In the genomic region with DNA sequence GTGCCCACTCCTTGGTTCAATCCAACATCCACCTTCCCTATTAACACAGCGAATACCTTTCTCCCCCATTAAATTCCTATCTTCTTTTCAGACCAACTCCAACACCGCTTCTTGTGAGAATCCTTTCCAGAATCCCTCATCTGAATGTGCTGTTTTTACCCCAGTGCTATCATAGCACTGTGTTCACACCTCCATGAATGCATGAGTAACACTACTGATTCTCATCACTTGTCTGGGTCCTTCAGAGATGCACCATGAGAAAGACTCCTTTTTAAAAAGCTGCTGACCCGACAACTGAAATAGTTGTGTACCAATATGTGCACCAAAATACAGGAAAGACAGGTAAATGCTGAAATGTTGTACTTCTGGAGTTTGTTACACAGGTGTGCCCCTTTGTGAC, we compare ENCODE assay signal across 22 cellular contexts. TPM values are rescaled to one million over a fixed set of nuclear protein-coding genes. Genes with fewer than 3 reads are reported as not detected.
DNase-seq lines count a peak whose midpoint lies in the region; ATAC-seq lines count a peak whose summit lies in the region.
"Had no signal": no experiment of that assay in that cellular context is flagged by ENCODE, and none has a peak within 500 bp of the region (broad histone marks: within the 10 kb centered on the region; RNA-seq: fewer than 3 reads in every experiment).

No MANE protein-coding gene starts in this region.

- no peak overlapping the region for H3K4me3 ChIP-seq in CD8-positive, alpha-beta memory T cell (ENCODE audit: low read length)
- H3K4me3 ChIP-seq: adrenal gland, lung had no signal

- POLR2A ChIA-PET in activated CD4-positive, alpha-beta memory T cell treated with anti-CD3 and anti-CD28 coated beads for 36 hours (lab: Charles Lee): interaction anchor here (0.8 to 1.9 kb wide), 4 partner anchors 10 to 19 kb away, joined by 3 to 5 read pairs (median 4); no protein-coding TSS in a partner anchor
- POLR2A ChIA-PET in activated CD4-positive, alpha-beta memory T cell treated with anti-CD3 and anti-CD28 coated beads, Interleukin-2, amount 10 ng/mL, durations not matched to agents 7 days and 5 days (lab: Charles Lee): interaction anchor here (0.9 to 1.7 kb wide), 4 partner anchors 15 to 59 kb away, joined by 3 to 6 read pairs (median 4); no protein-coding TSS in a partner anchor
- POLR2A ChIA-PET in CD8-positive, alpha-beta memory T cell (lab: Charles Lee): interaction anchor here (0.6 to 0.9 kb wide), 2 partner anchors 17 to 48 kb away, joined by 3 to 5 read pairs; no protein-coding TSS in a partner anchor

- no peak overlapping the region for H3K27ac ChIP-seq in CD8-positive, alpha-beta memory T cell (ENCODE audit: low read depth, low read length)
- H3K27ac ChIP-seq: adrenal gland, epithelial cell of prostate had no signal

- no peak overlapping the region for H3K4me3 Mint-ChIP-seq in activated CD4-positive, alpha-beta memory T cell treated with anti-CD3 and anti-CD28 coated beads for 36 hours
- no peak overlapping the region for H3K4me3 Mint-ChIP-seq in activated CD4-positive, alpha-beta memory T cell treated with anti-CD3 and anti-CD28 coated beads, Interleukin-2, amount 10 ng/mL, durations not matched to agents 7 days and 5 days
- peak overlapping the region in 6 of 7 donors; percentile 10 to 65 (median 48) for H3K4me3 Mint-ChIP-seq in CD8-positive, alpha-beta memory T cell
- peak overlapping the region; percentile 11 for H3K4me3 Mint-ChIP-seq in activated naive CD8-positive, alpha-beta T cell treated with anti-CD3 and anti-CD28 coated beads for 36 hours
- peak overlapping the region; percentile 4 for H3K4me3 Mint-ChIP-seq in stimulated activated effector memory CD8-positive, alpha-beta T cell treated with anti-CD3 and anti-CD28 coated beads, Interleukin-12 subunit alpha, Interleukin-12 subunit beta, amount 100 ng/mL, for 72 hours
- H3K4me3 Mint-ChIP-seq: brain, H9 had no signal

- no peaks in the 10 kb centered on the region for H3K9me3 ChIP-seq in CD8-positive, alpha-beta memory T cell (ENCODE audit: low read length)
- H3K9me3 ChIP-seq: adrenal gland had no signal

- peaks cover 5% of the 10 kb centered on the region for H3K36me3 Mint-ChIP-seq in activated CD4-positive, alpha-beta memory T cell treated with anti-CD3 and anti-CD28 coated beads for 36 hours
- H3K36me3 Mint-ChIP-seq in activated CD4-positive, alpha-beta memory T cell treated with anti-CD3 and anti-CD28 coated beads, Interleukin-2, amount 10 ng/mL, durations not matched to agents 7 days and 5 days (ENCODE audit: low read depth): peaks cover 52% of the 10 kb centered on the region
- peaks cover 0 to 53% (median 20%) of the 10 kb centered on the region in 3 donors for H3K36me3 Mint-ChIP-seq in CD8-positive, alpha-beta memory T cell
- peaks cover 25% of the 10 kb centered on the region for H3K36me3 Mint-ChIP-seq in activated naive CD8-positive, alpha-beta T cell treated with anti-CD3 and anti-CD28 coated beads for 36 hours
- H3K36me3 Mint-ChIP-seq in stimulated activated effector memory CD8-positive, alpha-beta T cell treated with anti-CD3 and anti-CD28 coated beads, Interleukin-12 subunit alpha, Interleukin-12 subunit beta, amount 100 ng/mL, for 72 hours: peaks cover 12% of the 10 kb centered on the region
- H3K36me3 Mint-ChIP-seq: brain had no signal

- intact Hi-C loops in activated CD4-positive, alpha-beta memory T cell treated with anti-CD3 and anti-CD28 coated beads for 36 hours (cut with micrococcal nuclease): loop anchor here (2.0 kb wide), 2 partner anchors 15 to 19 kb away; no protein-coding TSS in a partner anchor

- CTCF ChIA-PET in activated CD4-positive, alpha-beta memory T cell treated with anti-CD3 and anti-CD28 coated beads for 36 hours (lab: Charles Lee): interaction anchor here (1.0 to 2.3 kb wide), 2 partner anchors 18 to 63 kb away, joined by 5 to 11 read pairs; no protein-coding TSS in a partner anchor
- CTCF ChIA-PET in activated CD4-positive, alpha-beta memory T cell treated with anti-CD3 and anti-CD28 coated beads, Interleukin-2, amount 10 ng/mL, durations not matched to agents 7 days and 5 days (lab: Charles Lee): interaction anchor here (1.1 kb wide), 1 partner anchor 63 kb away, joined by 3 read pairs; no protein-coding TSS in a partner anchor
- CTCF ChIA-PET in CD8-positive, alpha-beta memory T cell (lab: Charles Lee): interaction anchor here (0.7 to 1.6 kb wide), 5 partner anchors 12 to 63 kb away, joined by 3 to 5 read pairs (median 3); no protein-coding TSS in a partner anchor

- H3K27ac Mint-ChIP-seq in activated CD4-positive, alpha-beta memory T cell treated with anti-CD3 and anti-CD28 coated beads for 36 hours: peak overlapping the region; percentile 43
- no peak overlapping the region for H3K27ac Mint-ChIP-seq in activated CD4-positive, alpha-beta memory T cell treated with anti-CD3 and anti-CD28 coated beads, Interleukin-2, amount 10 ng/mL, durations not matched to agents 7 days and 5 days
- H3K27ac Mint-ChIP-seq in CD8-positive, alpha-beta memory T cell: peak overlapping the region in 7 of 8 donors; percentile 4 to 80 (median 59)
- H3K27ac Mint-ChIP-seq in activated naive CD8-positive, alpha-beta T cell treated with anti-CD3 and anti-CD28 coated beads for 36 hours: peak overlapping the region; percentile 73
- H3K27ac Mint-ChIP-seq in stimulated activated effector memory CD8-positive, alpha-beta T cell treated with anti-CD3 and anti-CD28 coated beads, Interleukin-12 subunit alpha, Interleukin-12 subunit beta, amount 100 ng/mL, for 72 hours: peak overlapping the region; percentile 1
- H3K27ac Mint-ChIP-seq: brain, H9 had no signal

- H3K36me3 ChIP-seq in CD8-positive, alpha-beta memory T cell (ENCODE audit: insufficient read depth, low read length): no peaks in the 10 kb centered on the region
- H3K36me3 ChIP-seq: adrenal gland had no signal

- no peaks in the 10 kb centered on the region for H3K9me3 Mint-ChIP-seq in activated CD4-positive, alpha-beta memory T cell treated with anti-CD3 and anti-CD28 coated beads for 36 hours
- H3K9me3 Mint-ChIP-seq in activated CD4-positive, alpha-beta memory T cell treated with anti-CD3 and anti-CD28 coated beads, Interleukin-2, amount 10 ng/mL, durations not matched to agents 7 days and 5 days: no peaks in the 10 kb centered on the region
- H3K9me3 Mint-ChIP-seq in CD8-positive, alpha-beta memory T cell: no peaks in the 10 kb centered on the region
- H3K9me3 Mint-ChIP-seq in activated naive CD8-positive, alpha-beta T cell treated with anti-CD3 and anti-CD28 coated beads for 36 hours: no peaks in the 10 kb centered on the region
- H3K9me3 Mint-ChIP-seq in stimulated activated effector memory CD8-positive, alpha-beta T cell treated with anti-CD3 and anti-CD28 coated beads, Interleukin-12 subunit alpha, Interleukin-12 subunit beta, amount 100 ng/mL, for 72 hours: no peaks in the 10 kb centered on the region
- H3K9me3 Mint-ChIP-seq: brain, H9 had no signal

- H3K4me1 ChIP-seq in CD8-positive, alpha-beta memory T cell (ENCODE audit: insufficient read depth, low read length): peaks cover 99% of the 10 kb centered on the region

- no peaks in the 10 kb centered on the region for H3K27me3 ChIP-seq in CD8-positive, alpha-beta memory T cell (ENCODE audit: insufficient read depth, low read length, poor library complexity, severe bottlenecking)
- H3K27me3 ChIP-seq: adrenal gland had no signal

- ATAC-seq in stimulated activated effector memory CD8-positive, alpha-beta T cell treated with anti-CD3 and anti-CD28 coated beads, Interleukin-12 subunit alpha, Interleukin-12 subunit beta, amount 100 ng/mL, for 72 hours: peak; percentile 96
- ATAC-seq in HG03520 (IDR thresholded peaks at IDR 0.05; ENCODE audit: unreplicated experiment): no peak
- ATAC-seq in HG02763 (IDR thresholded peaks at IDR 0.05; ENCODE audit: unreplicated experiment): no peak
- ATAC-seq: Panc1 had no signal

- DNase-seq in activated CD4-positive, alpha-beta memory T cell treated with anti-CD3 and anti-CD28 coated beads for 36 hours: no peak
- DNase-seq in activated CD4-positive, alpha-beta memory T cell treated with anti-CD3 and anti-CD28 coated beads, Interleukin-2, amount 10 ng/mL, durations not matched to agents 7 days and 5 days: no peak
- no peak for DNase-seq in CD8-positive, alpha-beta memory T cell
- no peak for DNase-seq in activated naive CD8-positive, alpha-beta T cell treated with anti-CD3 and anti-CD28 coated beads for 36 hours
- DNase-seq in stimulated activated effector memory CD8-positive, alpha-beta T cell treated with anti-CD3 and anti-CD28 coated beads, Interleukin-12 subunit alpha, Interleukin-12 subunit beta, amount 100 ng/mL, for 72 hours (ENCODE audit: low spot score in 2 of 2): no peak
- no peak for DNase-seq in HCEC 1CT
- DNase-seq: activated CD4-positive, alpha-beta T cell treated with anti-CD3 and anti-CD28 coated beads for 4 hours; adrenal gland; H9; kidney glomerular epithelial cell; NCI-H1694 treated with DMSO at 0.1 percent for 48 hours; NCI-H2171; NCI-H510A treated with DMSO at 0.1 percent for 48 hours; stimulated activated CD8-positive, alpha-beta memory T cell treated with anti-CD3 and anti-CD28 coated beads, Interleukin-4, amount 100 ng/mL, for 48 hours; substantia nigra had no signal

- no peaks in the 10 kb centered on the region for H3K27me3 Mint-ChIP-seq in activated CD4-positive, alpha-beta memory T cell treated with anti-CD3 and anti-CD28 coated beads for 36 hours
- no peaks in the 10 kb centered on the region for H3K27me3 Mint-ChIP-seq in activated CD4-positive, alpha-beta memory T cell treated with anti-CD3 and anti-CD28 coated beads, Interleukin-2, amount 10 ng/mL, durations not matched to agents 7 days and 5 days
- H3K27me3 Mint-ChIP-seq in CD8-positive, alpha-beta memory T cell: no peaks in the 10 kb centered on the region
- H3K27me3 Mint-ChIP-seq in activated naive CD8-positive, alpha-beta T cell treated with anti-CD3 and anti-CD28 coated beads for 36 hours: no peaks in the 10 kb centered on the region

- peaks cover 87% of the 10 kb centered on the region for H3K4me1 Mint-ChIP-seq in activated CD4-positive, alpha-beta memory T cell treated with anti-CD3 and anti-CD28 coated beads for 36 hours (ENCODE audit: low read depth)
- peaks cover 76% of the 10 kb centered on the region for H3K4me1 Mint-ChIP-seq in activated CD4-positive, alpha-beta memory T cell treated with anti-CD3 and anti-CD28 coated beads, Interleukin-2, amount 10 ng/mL, durations not matched to agents 7 days and 5 days
- H3K4me1 Mint-ChIP-seq in CD8-positive, alpha-beta memory T cell: peaks cover 87 to 99% (median 98%) of the 10 kb centered on the region in 3 donors
- H3K4me1 Mint-ChIP-seq in activated naive CD8-positive, alpha-beta T cell treated with anti-CD3 and anti-CD28 coated beads for 36 hours: peaks cover 83% of the 10 kb centered on the region
- peaks cover 72% of the 10 kb centered on the region for H3K4me1 Mint-ChIP-seq in stimulated activated effector memory CD8-positive, alpha-beta T cell treated with anti-CD3 and anti-CD28 coated beads, Interleukin-12 subunit alpha, Interleukin-12 subunit beta, amount 100 ng/mL, for 72 hours
- H3K4me1 Mint-ChIP-seq: H9 had no signal

RNA-seq across cellular contexts. Expression of a gene that starts 18.8 kb away (rescaled TPM):
- 10 to 100 TPM; 71.9 to 76.7 TPM for total RNA-seq in activated CD4-positive, alpha-beta memory T cell treated with anti-CD3 and anti-CD28 coated beads for 36 hours
- 10 to 100 TPM; 69.8 to 80.6 TPM for total RNA-seq in activated CD4-positive, alpha-beta memory T cell treated with anti-CD3 and anti-CD28 coated beads, Interleukin-2, amount 10 ng/mL, durations not matched to agents 7 days and 5 days
- total RNA-seq in CD8-positive, alpha-beta memory T cell: 10 to 100 TPM; 65.2 to 66.8 TPM
- polyA plus RNA-seq in CD8-positive, alpha-beta memory T cell: 211 TPM
- 10 to 100 TPM; 45.1 to 49.3 TPM for total RNA-seq in activated naive CD8-positive, alpha-beta T cell treated with anti-CD3 and anti-CD28 coated beads for 36 hours
- polyA plus RNA-seq: BJ had no signal

Comparison
In these comparisons a context has a peak if more than half of its experiments do, and no peak if none do; other contexts are left out.
1. H3K4me3 Mint-ChIP-seq: peak in CD8-positive, alpha-beta memory T cell (6 of 7), activated naive CD8-positive, alpha-beta T cell treated with anti-CD3 and anti-CD28 coated beads for 36 hours (single experiment) and stimulated activated effector memory CD8-positive, alpha-beta T cell treated with anti-CD3 and anti-CD28 coated beads, Interleukin-12 subunit alpha, Interleukin-12 subunit beta, amount 100 ng/mL, for 72 hours (single experiment); none in activated CD4-positive, alpha-beta memory T cell treated with anti-CD3 and anti-CD28 coated beads for 36 hours (single experiment) and activated CD4-positive, alpha-beta memory T cell treated with anti-CD3 and anti-CD28 coated beads, Interleukin-2, amount 10 ng/mL, durations not matched to agents 7 days and 5 days (single experiment).